22 cellular contexts compared by ENCODE assay signal in the genomic region with DNA sequence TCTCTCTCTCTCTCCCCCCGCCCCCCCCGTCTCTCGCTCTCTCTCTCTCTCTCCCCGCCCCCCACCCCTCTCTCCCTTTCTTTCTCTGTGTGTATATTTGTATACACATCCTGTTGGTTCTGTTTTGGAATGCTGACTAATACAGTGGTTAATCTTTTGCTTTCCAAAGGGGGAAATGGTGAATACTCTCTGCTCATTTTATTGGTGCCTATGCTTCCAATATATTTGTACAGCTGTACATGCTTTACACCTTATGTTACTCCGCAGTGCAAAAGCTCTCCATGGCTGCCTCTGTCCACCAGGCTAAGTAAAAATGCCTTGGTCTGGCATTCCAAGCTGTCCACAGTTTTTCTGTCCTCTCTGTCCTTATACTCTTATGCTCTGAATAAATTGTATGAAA.
DNase-seq lines count a peak whose midpoint lies in the region; ATAC-seq and TF ChIP-seq lines count a peak whose summit lies in the region.
"Had no signal": no experiment of that assay in that cellular context is flagged by ENCODE, and none has a peak within 500 bp of the region (broad histone marks: within the 10 kb centered on the region; RNA-seq: fewer than 3 reads in every experiment).

No MANE protein-coding gene starts in this region.

- no peaks in the 10 kb centered on the region for H4K20me1 ChIP-seq in PC-3 (ENCODE audit: low read length)

- H3K4me1 Mint-ChIP-seq in Calu3 (ENCODE audit: low read depth, unreplicated experiment) = peaks cover 54% of the 10 kb centered on the region
- H3K4me1 Mint-ChIP-seq: CD8-positive, alpha-beta memory T cell had no signal

- POLR2A ChIA-PET in PC-3 (lab: Charles Lee; ENCODE audit: unreplicated experiment) (no interaction called here), GM10248 (lab: Yijun Ruan, JAX) (no interaction called here)

- no peaks in the 10 kb centered on the region for H3K36me3 ChIP-seq in PC-3 (ENCODE audit: low read depth, low read length)

- CTCF ChIA-PET in Calu3 (lab: Charles Lee) = interaction anchor here (0.9 to 2.7 kb wide), 3 partner anchors 11 to 167 kb away, joined by 3 to 11 read pairs (median 6); no protein-coding TSS in a partner anchor
- CTCF ChIA-PET in PC-3 (lab: Charles Lee) = interaction anchor here (0.7 kb wide), 1 partner anchor 90 kb away, joined by 5 read pairs; no protein-coding TSS in a partner anchor
- CTCF ChIA-PET in GM10248 (lab: Yijun Ruan, JAX) = no interaction called here

- peaks cover 20% of the 10 kb centered on the region for H3K4me1 ChIP-seq in PC-3 (ENCODE audit: insufficient read depth, low read length)

- intact Hi-C loops in Calu3 (cut with micrococcal nuclease; ENCODE audit: unreplicated experiment) (no loop called here), PC-3 (cut with micrococcal nuclease) (no loop called here), left colon (cut with DNase I, micrococcal nuclease) (no loop called here)

- no peak overlapping the region for H3K9ac ChIP-seq in PC-3 (ENCODE audit: low read length)
- H3K9ac ChIP-seq: KMS-11 had no signal

- no peaks in the 10 kb centered on the region for H3K27me3 Mint-ChIP-seq in Calu3 (ENCODE audit: unreplicated experiment)

- no TSS peak for BruUV-seq in Calu3 (replicated peaks; lab: Mats Ljungman, UMichigan)
- no TSS peak for BruUV-seq in PC-3 (replicated peaks; lab: Mats Ljungman, UMichigan)

- H3K27me3 ChIP-seq in PC-3 (ENCODE audit: low read length) = no peaks in the 10 kb centered on the region

- H3K9me2 ChIP-seq in PC-3 (replicated peaks; ENCODE audit: low read length) = no peaks in the 10 kb centered on the region

- peak overlapping the region; percentile 33 for H3K4me3 Mint-ChIP-seq in Calu3 (ENCODE audit: low read depth, unreplicated experiment)
- H3K4me3 Mint-ChIP-seq: CD8-positive, alpha-beta memory T cell had no signal

- no peaks in the 10 kb centered on the region for H3K9me3 ChIP-seq in PC-3 (ENCODE audit: low read length)

- peak overlapping the region; percentile 53; the same call in 1 of the 2 replicates for H2AFZ ChIP-seq in PC-3 (ENCODE audit: low read length)

- ATAC-seq in PC-3 (peak; percentile 88), left colon (peak; percentile 29), esophagus mucosa (no peak)
- ATAC-seq: Panc1, SK-N-SH treated with all-trans-retinoic acid at 6 μM for 48 hours had no signal

- no peaks in the 10 kb centered on the region for H3F3A ChIP-seq in PC-3 (ENCODE audit: low read length, unreplicated experiment)

- no peak overlapping the region for H3K4me3 ChIP-seq in PC-3 (ENCODE audit: low read length)

- H3K79me2 ChIP-seq in PC-3 (ENCODE audit: low read length) = no peaks in the 10 kb centered on the region

- no peak for TF ChIP-seq CTCF in Calu3 (IDR thresholded peaks at IDR 0.05; ENCODE audit: unreplicated experiment)
- TF ChIP-seq CTCF in PC-3 (conservative IDR thresholded peaks at IDR 0.05; ENCODE audit: low read depth, low read length) = no peak
- TF ChIP-seq CTCF in GM10248 (IDR thresholded peaks at IDR 0.05; ENCODE audit: control extremely low read depth, extremely low read depth, low read depth, missing control alignments) = no peak

- peak overlapping the region; percentile 58 for H3K27ac ChIP-seq in PC-3 (ENCODE audit: low read length)
- H3K27ac ChIP-seq: KMS-11 had no signal

- DNase-seq in Calu3 (no peak), PC-3 (peak; percentile 67), left colon (no peak), renal cortical epithelial cell (ENCODE audit: low read depth) (peak; percentile 48), SIG-M5 (lab: John Stamatoyannopoulos, UW) (no peak), GM10248 (ENCODE audit: extremely low spot score) (no peak)
- DNase-seq: AML-193; C1 segment of cervical spinal cord; CD8-positive, alpha-beta memory T cell; DMS79 treated with DMSO at 0.1 percent for 48 hours; GOT3; MV-4-11; NCI-H1105 treated with DMSO at 0.1 percent for 48 hours; NCI-H2029 treated with DMSO at 0.1 percent for 48 hours; NCI-H226; NCI-H510A treated with DMSO at 0.1 percent for 48 hours; NCI-H748 treated with DMSO at 0.1 percent for 48 hours; NK-92 treated with Interleukin-12 subunit alpha and Interleukin-12 subunit beta, amount 100 ng/mL, for 24 hours had no signal

- H3K9me3 Mint-ChIP-seq in Calu3 (ENCODE audit: low read depth, unreplicated experiment) = peaks cover 4% of the 10 kb centered on the region

- H3K36me3 Mint-ChIP-seq in Calu3 (ENCODE audit: insufficient read depth, unreplicated experiment) = no peaks in the 10 kb centered on the region
- H3K36me3 Mint-ChIP-seq: CD8-positive, alpha-beta memory T cell had no signal

- H3K4me2 ChIP-seq in PC-3 (ENCODE audit: low read length) = peak overlapping the region; percentile 71
- H3K4me2 ChIP-seq: KMS-11 had no signal

- peak overlapping the region; percentile 80 for H3K27ac Mint-ChIP-seq in Calu3 (ENCODE audit: unreplicated experiment)
- H3K27ac Mint-ChIP-seq: CD8-positive, alpha-beta memory T cell had no signal

Comparison
In these comparisons a context has a peak if more than half of its experiments do, and no peak if none do; other contexts are left out.
1. DNase-seq: peak in PC-3 (single experiment) and renal cortical epithelial cell (single experiment); none in Calu3 (single experiment), left colon (0 of 2), SIG-M5 (single experiment) and GM10248 (single experiment).